25 cellular contexts compared by ENCODE assay signal in the genomic region with DNA sequence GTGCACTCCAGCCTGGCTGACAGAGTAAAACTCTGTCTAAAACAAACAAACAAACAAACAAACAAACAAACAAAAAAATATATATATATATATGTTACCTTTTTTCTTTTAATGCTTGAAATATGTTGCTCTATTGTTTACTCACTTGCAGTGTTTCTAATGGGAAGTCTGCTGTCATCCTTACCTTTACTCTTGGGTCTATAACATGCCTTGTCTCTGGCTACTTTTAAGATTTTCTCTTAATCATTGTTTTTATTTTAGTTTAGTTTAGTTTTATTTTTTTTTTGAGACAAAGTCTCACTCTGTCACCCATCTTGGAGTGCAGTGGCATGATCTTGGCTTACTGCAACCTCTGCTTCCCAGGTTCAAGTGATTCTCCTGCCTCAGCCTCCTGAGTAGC.
"Had no signal": no experiment of that assay in that cellular context is flagged by ENCODE, and none has a peak within 500 bp of the region (broad histone marks: within the 10 kb centered on the region; RNA-seq: fewer than 3 reads in every experiment).

No MANE protein-coding gene starts in this region.

- H3K9me3 ChIP-seq: gastrocnemius medialis, prostate gland, sigmoid colon, thyroid gland, vagina had no signal

- H3K4me1 ChIP-seq: gastrocnemius medialis, prostate gland, right atrium auricular region, stomach, thyroid gland, vagina had no signal

- H3K27ac ChIP-seq: epithelial cell of prostate, gastrocnemius medialis, prostate gland, right atrium auricular region, sigmoid colon, stomach, thyroid gland, vagina had no signal

- H3K27me3 ChIP-seq: gastrocnemius medialis, right atrium auricular region, sigmoid colon, stomach, thyroid gland, vagina had no signal

- DNase-seq: effector CD8-positive, alpha-beta T cell; endodermal cell; foreskin fibroblast; gastrocnemius medialis; head of caudate nucleus; midbrain; naive thymus-derived CD8-positive, alpha-beta T cell; nephron progenitor cell; nucleus accumbens; sigmoid colon; stimulated activated CD4-positive, alpha-beta T cell treated with anti-CD3 and anti-CD28 coated beads, Interleukin-2, amount 100 ng/mL, for 24 hours; stimulated activated CD4-positive, alpha-beta T cell treated with anti-CD3 and anti-CD28 coated beads, Interleukin-4, amount 100 ng/mL, for 24 hours; stimulated activated naive CD4-positive, alpha-beta T cell treated with Interleukin-2 at 50 U/mL for 16 hours; stomach; thyroid gland; trophoblast cell had no signal

- ATAC-seq: esophagus mucosa; gastrocnemius medialis; left lobe of liver; naive thymus-derived CD8-positive, alpha-beta T cell; stimulated activated effector memory CD8-positive, alpha-beta T cell treated with anti-CD3 and anti-CD28 coated beads, Interleukin-12 subunit alpha, Interleukin-12 subunit beta, amount 100 ng/mL, for 72 hours had no signal

- H3K4me3 ChIP-seq: gastrocnemius medialis, lung, prostate gland, right atrium auricular region, sigmoid colon, stomach, thyroid gland, vagina had no signal

- H3K36me3 ChIP-seq: gastrocnemius medialis, prostate gland, right atrium auricular region, sigmoid colon, stomach, thyroid gland, vagina had no signal

- FAIRE-seq: keratinocyte had no signal
